18 cellular contexts compared by ENCODE assay signal in genomic region chr9:91039835-91040140, GRCh38.
DNase-seq lines count a peak whose midpoint lies in the region; ATAC-seq and TF ChIP-seq lines count a peak whose summit lies in the region.
"Had no signal": no experiment of that assay in that cellular context is flagged by ENCODE, and none has a peak within 500 bp of the region (broad histone marks: within the 10 kb centered on the region; RNA-seq: fewer than 3 reads in every experiment).

No MANE protein-coding gene starts in this region.

- H3K4me3 ChIP-seq in vagina (no peak overlapping the region), transverse colon (no peak overlapping the region)
- H3K4me3 ChIP-seq: A549 had no signal

- WGBS in transverse colon (ENCODE audit: low coverage in 1 of 2), 2 donors, result 95% methylated on average over 3 to 8 of the region's 8 CpGs

- intact Hi-C loops in activated T-helper 1 cell treated with anti-CD3 and anti-CD28 coated beads, Interleukin-12 subunit alpha, Interleukin-12 subunit beta, Interleukin-2, Interleukin-4 antibody, amounts not matched to agents 30 ng/mL and 10 ng/mL and 1 ng/mL, durations not matched to agents 14 hours and 24 hours and 36 hours (cut with micrococcal nuclease), result loop anchor here (5.0 kb wide), 2 partner anchors 673 to 688 kb away; no protein-coding TSS in a partner anchor
- intact Hi-C loops in natural killer cell (cut with micrococcal nuclease), result loop anchor here (5.0 kb wide), 2 partner anchors 213 to 688 kb away; no protein-coding TSS in a partner anchor
- intact Hi-C loops in vagina (cut with DNase I), result loop anchor here (5.0 kb wide), 2 partner anchors 153 to 388 kb away; no protein-coding TSS in a partner anchor
- intact Hi-C loops in transverse colon (cut with DNase I; ENCODE audit: low total_unique reads), result loop anchor here (5.0 to 10.0 kb wide), 4 partner anchors 75 to 685 kb away; no protein-coding TSS in a partner anchor

- no peaks in the 10 kb centered on the region for H3K36me3 ChIP-seq in vagina
- H3K36me3 ChIP-seq in transverse colon, result no peaks in the 10 kb centered on the region

- in situ Hi-C loops in transverse colon (cut with MboI; ENCODE audit: low pct_ligation_motif_present in 1 of 4, low pct_unique_long_range_greater_than_20kb in 1 of 4, low sequenced_read_pairs in 3 of 4), result loop anchor here in 2 of 4 donors (25.0 kb wide), 1 partner anchor 398 kb away; no protein-coding TSS in a partner anchor

- no peak overlapping the region for H3K4me3 Mint-ChIP-seq in activated T-helper 1 cell treated with anti-CD3 and anti-CD28 coated beads, Interleukin-12 subunit alpha, Interleukin-12 subunit beta, Interleukin-2, Interleukin-4 antibody, amounts not matched to agents 30 ng/mL and 10 ng/mL and 1 ng/mL, durations not matched to agents 14 hours and 24 hours and 36 hours
- peak overlapping the region; percentile 22 for H3K4me3 Mint-ChIP-seq in natural killer cell
- H3K4me3 Mint-ChIP-seq: CD8-positive, alpha-beta T cell had no signal

- H3K4me1 Mint-ChIP-seq in activated T-helper 1 cell treated with anti-CD3 and anti-CD28 coated beads, Interleukin-12 subunit alpha, Interleukin-12 subunit beta, Interleukin-2, Interleukin-4 antibody, amounts not matched to agents 30 ng/mL and 10 ng/mL and 1 ng/mL, durations not matched to agents 14 hours and 24 hours and 36 hours (ENCODE audit: low read depth), result peaks cover 74% of the 10 kb centered on the region
- H3K4me1 Mint-ChIP-seq in natural killer cell, result peaks cover 37 to 47% of the 10 kb centered on the region in 2 donors

- peaks cover 8% of the 10 kb centered on the region for H3K36me3 Mint-ChIP-seq in activated T-helper 1 cell treated with anti-CD3 and anti-CD28 coated beads, Interleukin-12 subunit alpha, Interleukin-12 subunit beta, Interleukin-2, Interleukin-4 antibody, amounts not matched to agents 30 ng/mL and 10 ng/mL and 1 ng/mL, durations not matched to agents 14 hours and 24 hours and 36 hours (ENCODE audit: low read depth)
- H3K36me3 Mint-ChIP-seq in natural killer cell, result no peaks in the 10 kb centered on the region
- H3K36me3 Mint-ChIP-seq: CD8-positive, alpha-beta T cell had no signal

- H3K9me3 ChIP-seq in vagina (no peaks in the 10 kb centered on the region), transverse colon (no peaks in the 10 kb centered on the region)
- H3K9me3 ChIP-seq: A549 had no signal

- ATAC-seq in natural killer cell, result no peak
- no peak for ATAC-seq in GM18873 (IDR thresholded peaks at IDR 0.05; ENCODE audit: low FRiP score, unreplicated experiment)
- ATAC-seq: A549; CD8-positive, alpha-beta T cell; Right ventricle myocardium inferior had no signal

- TF ChIP-seq CTCF in natural killer cell (IDR thresholded peaks at IDR 0.05), result no peak
- no peak for TF ChIP-seq CTCF in vagina (IDR thresholded peaks at IDR 0.05)
- no peak for TF ChIP-seq CTCF in transverse colon (IDR thresholded peaks at IDR 0.05)

- no peak for TF ChIP-seq EP300 in transverse colon (IDR thresholded peaks at IDR 0.05; ENCODE audit: low read depth)

- H3K27me3 ChIP-seq in vagina (no peaks in the 10 kb centered on the region), transverse colon (no peaks in the 10 kb centered on the region)

- H3K27ac Mint-ChIP-seq in activated T-helper 1 cell treated with anti-CD3 and anti-CD28 coated beads, Interleukin-12 subunit alpha, Interleukin-12 subunit beta, Interleukin-2, Interleukin-4 antibody, amounts not matched to agents 30 ng/mL and 10 ng/mL and 1 ng/mL, durations not matched to agents 14 hours and 24 hours and 36 hours, result peak overlapping the region; percentile 79
- H3K27ac Mint-ChIP-seq in natural killer cell, result peak overlapping the region in 1 of 2 donors; percentile 72
- H3K27ac Mint-ChIP-seq: CD8-positive, alpha-beta T cell had no signal

- H3K9me3 Mint-ChIP-seq in activated T-helper 1 cell treated with anti-CD3 and anti-CD28 coated beads, Interleukin-12 subunit alpha, Interleukin-12 subunit beta, Interleukin-2, Interleukin-4 antibody, amounts not matched to agents 30 ng/mL and 10 ng/mL and 1 ng/mL, durations not matched to agents 14 hours and 24 hours and 36 hours, result no peaks in the 10 kb centered on the region
- no peaks in the 10 kb centered on the region for H3K9me3 Mint-ChIP-seq in natural killer cell
- H3K9me3 Mint-ChIP-seq: CD8-positive, alpha-beta T cell had no signal

- no peak for TF ChIP-seq POLR2A in vagina (IDR thresholded peaks at IDR 0.05)
- no peak for TF ChIP-seq POLR2A in transverse colon (IDR thresholded peaks at IDR 0.05)

- H3K4me1 ChIP-seq in vagina (peaks cover 41% of the 10 kb centered on the region), transverse colon (peaks cover 15 to 21% (median 20%) of the 10 kb centered on the region in 4 donors)

- peak; percentile 54 for DNase-seq in activated CD8-positive, alpha-beta memory T cell treated with anti-CD3 and anti-CD28 coated beads, Interleukin-2, amount 50 U/mL, for 48 hours
- no peak for DNase-seq in activated CD8-positive, alpha-beta memory T cell treated with anti-CD3 and anti-CD28 coated beads for 24 hours
- DNase-seq in activated T-helper 1 cell treated with anti-CD3 and anti-CD28 coated beads, Interleukin-12 subunit alpha, Interleukin-12 subunit beta, Interleukin-2, Interleukin-4 antibody, amounts not matched to agents 30 ng/mL and 10 ng/mL and 1 ng/mL, durations not matched to agents 14 hours and 24 hours and 36 hours (ENCODE audit: low spot score), result no peak
- DNase-seq in natural killer cell (no peak), vagina (ENCODE audit: extremely low spot score in 2 of 2) (peak in 1 of 2 donors; percentile 94), transverse colon (no peak)
- DNase-seq: Calu3; CD8-positive, alpha-beta T cell; DMS53; KG1; NCI-H1417 treated with DMSO at 0.1 percent for 48 hours; NCI-H187 treated with DMSO at 0.1 percent for 48 hours; NCI-H2227 treated with DMSO at 0.1 percent for 48 hours; NCI-H510A treated with DMSO at 0.1 percent for 48 hours; NCI-H774 had no signal

- H3K27me3 Mint-ChIP-seq in activated T-helper 1 cell treated with anti-CD3 and anti-CD28 coated beads, Interleukin-12 subunit alpha, Interleukin-12 subunit beta, Interleukin-2, Interleukin-4 antibody, amounts not matched to agents 30 ng/mL and 10 ng/mL and 1 ng/mL, durations not matched to agents 14 hours and 24 hours and 36 hours (ENCODE audit: insufficient read depth), result peaks cover 2% of the 10 kb centered on the region
- peaks cover 6 to 9% of the 10 kb centered on the region in 2 donors for H3K27me3 Mint-ChIP-seq in natural killer cell (ENCODE audit: low read depth in 2 of 2)

- H3K27ac ChIP-seq in vagina (peak overlapping the region; percentile 78), transverse colon (no peak overlapping the region)
